Comparison of ENCODE assay signal across 22 cellular contexts in genomic region chr6:143039548-143039947, GRCh38. TPM values are rescaled to one million over a fixed set of nuclear protein-coding genes. Genes with fewer than 3 reads are reported as not detected.
DNase-seq lines count a peak whose midpoint lies in the region; ATAC-seq lines count a peak whose summit lies in the region.
"Had no signal": no experiment of that assay in that cellular context is flagged by ENCODE, and none has a peak within 500 bp of the region (broad histone marks: within the 10 kb centered on the region; RNA-seq: fewer than 3 reads in every experiment).

No MANE protein-coding gene starts in this region.

- no peak for DNase-seq in activated naive CD8-positive, alpha-beta T cell treated with anti-CD3 and anti-CD28 coated beads, Interleukin-2, amount 50 U/mL, for 24 hours
- DNase-seq in activated naive CD8-positive, alpha-beta T cell treated with anti-CD3 and anti-CD28 coated beads for 36 hours = no peak
- DNase-seq in stimulated activated naive CD8-positive, alpha-beta T cell treated with anti-CD3 and anti-CD28 coated beads, Interleukin-15, Interleukin-2, amounts not matched to agents 100 U/mL and 50 U/mL, for 24 hours = no peak
- DNase-seq in left cardiac atrium = no peak
- DNase-seq in AML-193 (lab: John Stamatoyannopoulos, UW) = no peak
- no peak for DNase-seq in posterior cingulate gyrus
- DNase-seq: brain microvascular endothelial cell; DMS79 treated with DMSO at 0.1 percent for 48 hours; effector memory CD8-positive, alpha-beta T cell; H7; kidney; NCI-H1694 treated with DMSO at 0.1 percent for 48 hours; NCI-H82; PC-9; SHP77 treated with DMSO at 0.1 percent for 48 hours; spleen; stimulated activated CD4-positive, alpha-beta T cell treated with anti-CD3 and anti-CD28 coated beads, Interleukin-4, amount 100 ng/mL, for 24 hours; upper lobe of left lung had no signal

- ATAC-seq in activated naive CD8-positive, alpha-beta T cell treated with anti-CD3 and anti-CD28 coated beads, Interleukin-2, amount 50 U/mL, for 24 hours = peak; percentile 46
- ATAC-seq in GM19463 (IDR thresholded peaks at IDR 0.05; ENCODE audit: unreplicated experiment) (peak; percentile 66), HG03432 (IDR thresholded peaks at IDR 0.05; ENCODE audit: unreplicated experiment) (peak; percentile 70), left cardiac atrium (no peak)
- peak; percentile 43 for ATAC-seq in stimulated activated naive CD8-positive, alpha-beta T cell treated with anti-CD3 and anti-CD28 coated beads, Interleukin-15, Interleukin-2, amounts not matched to agents 100 U/mL and 50 U/mL, for 24 hours
- ATAC-seq: gastroesophageal sphincter had no signal

- no peaks in the 10 kb centered on the region for H3K9me3 Mint-ChIP-seq in activated naive CD8-positive, alpha-beta T cell treated with anti-CD3 and anti-CD28 coated beads, Interleukin-2, amount 50 U/mL, for 24 hours
- peaks cover 2% of the 10 kb centered on the region for H3K9me3 Mint-ChIP-seq in activated naive CD8-positive, alpha-beta T cell treated with anti-CD3 and anti-CD28 coated beads for 36 hours
- H3K9me3 Mint-ChIP-seq: effector memory CD8-positive, alpha-beta T cell had no signal

- peaks cover 17% of the 10 kb centered on the region for H3K27me3 Mint-ChIP-seq in activated naive CD8-positive, alpha-beta T cell treated with anti-CD3 and anti-CD28 coated beads, Interleukin-2, amount 50 U/mL, for 24 hours
- H3K27me3 Mint-ChIP-seq in activated naive CD8-positive, alpha-beta T cell treated with anti-CD3 and anti-CD28 coated beads for 36 hours = peaks cover 14% of the 10 kb centered on the region

- H3K4me3 Mint-ChIP-seq in activated naive CD8-positive, alpha-beta T cell treated with anti-CD3 and anti-CD28 coated beads, Interleukin-2, amount 50 U/mL, for 24 hours = no peak overlapping the region
- no peak overlapping the region for H3K4me3 Mint-ChIP-seq in activated naive CD8-positive, alpha-beta T cell treated with anti-CD3 and anti-CD28 coated beads for 36 hours
- H3K4me3 Mint-ChIP-seq: activated T-helper 1 cell treated with anti-CD3 and anti-CD28 coated beads, Interleukin-12 subunit alpha, Interleukin-12 subunit beta, Interleukin-2, Interleukin-4 antibody, amounts not matched to agents 30 ng/mL and 10 ng/mL and 1 ng/mL, durations not matched to agents 14 hours and 24 hours and 36 hours had no signal

- intact Hi-C loops in left cardiac atrium (cut with DNase I) (no loop called here), posterior cingulate gyrus (cut with DNase I) (no loop called here)

- peaks cover 10% of the 10 kb centered on the region for H3K4me1 Mint-ChIP-seq in activated naive CD8-positive, alpha-beta T cell treated with anti-CD3 and anti-CD28 coated beads, Interleukin-2, amount 50 U/mL, for 24 hours
- peaks cover 11% of the 10 kb centered on the region for H3K4me1 Mint-ChIP-seq in activated naive CD8-positive, alpha-beta T cell treated with anti-CD3 and anti-CD28 coated beads for 36 hours

- no peaks in the 10 kb centered on the region for H3K36me3 Mint-ChIP-seq in activated naive CD8-positive, alpha-beta T cell treated with anti-CD3 and anti-CD28 coated beads, Interleukin-2, amount 50 U/mL, for 24 hours (ENCODE audit: low read depth)
- no peaks in the 10 kb centered on the region for H3K36me3 Mint-ChIP-seq in activated naive CD8-positive, alpha-beta T cell treated with anti-CD3 and anti-CD28 coated beads for 36 hours

- H3K27ac Mint-ChIP-seq in activated naive CD8-positive, alpha-beta T cell treated with anti-CD3 and anti-CD28 coated beads, Interleukin-2, amount 50 U/mL, for 24 hours = no peak overlapping the region
- H3K27ac Mint-ChIP-seq in activated naive CD8-positive, alpha-beta T cell treated with anti-CD3 and anti-CD28 coated beads for 36 hours = no peak overlapping the region
- H3K27ac Mint-ChIP-seq: activated T-helper 1 cell treated with anti-CD3 and anti-CD28 coated beads, Interleukin-12 subunit alpha, Interleukin-12 subunit beta, Interleukin-2, Interleukin-4 antibody, amounts not matched to agents 30 ng/mL and 10 ng/mL and 1 ng/mL, durations not matched to agents 14 hours and 24 hours and 36 hours; effector memory CD8-positive, alpha-beta T cell had no signal

RNA-seq across cellular contexts. Expression of gene AIG1, which starts 21.1 kb away (rescaled TPM):
- 10 to 100 TPM; 19.8 to 20.1 TPM for total RNA-seq in activated naive CD8-positive, alpha-beta T cell treated with anti-CD3 and anti-CD28 coated beads for 36 hours
- 10 to 100 TPM; 44.8 to 49.7 TPM for total RNA-seq in left cardiac atrium

Comparison
In these comparisons a context has a peak if more than half of its experiments do, and no peak if none do; other contexts are left out.
1. ATAC-seq: peak in activated naive CD8-positive, alpha-beta T cell treated with anti-CD3 and anti-CD28 coated beads, Interleukin-2, amount 50 U/mL, for 24 hours (single experiment), GM19463 (single experiment), HG03432 (single experiment) and stimulated activated naive CD8-positive, alpha-beta T cell treated with anti-CD3 and anti-CD28 coated beads, Interleukin-15, Interleukin-2, amounts not matched to agents 100 U/mL and 50 U/mL, for 24 hours (single experiment); none in left cardiac atrium (0 of 2).